In genomic region chr5:139178948-139179347, GRCh38 we compare ENCODE assay signal across 1 cellular context.
A peak's percentile ranks its signal among the peaks of the same experiment; 100 is the strongest.
TF ChIP-seq lines count a peak whose summit lies in the region.

No MANE protein-coding gene starts in this region.

TF ChIP-seq in HEK293, 187 proteins besides CTCF, POLR2A, EP300 and RAD21 (continued from another document):
- TF ChIP-seq ZBTB49 (tag by site-specific recombination; IDR thresholded peaks at IDR 0.05; ENCODE audit: low read depth) (no peak), ZNF112 (tag by site-specific recombination; IDR thresholded peaks at IDR 0.05) (no peak), ZSCAN30 (tag by site-specific recombination; IDR thresholded peaks at IDR 0.05) (0 out of 2 replicates have a peak, but pooled peaks have one; percentile 21), TRIM28 (IDR thresholded peaks at IDR 0.05; ENCODE audit: borderline replicate concordance, low read length) (no peak), ZBTB44 (tag by site-specific recombination; IDR thresholded peaks at IDR 0.05) (peak; percentile 3; the same call in 1 of the 2 replicates), ZNF677 (tag by site-specific recombination; IDR thresholded peaks at IDR 0.05) (no peak), ZNF629 (tag by site-specific recombination; IDR thresholded peaks at IDR 0.05) (0 out of 2 replicates have a peak, but pooled peaks have one; percentile 20), ZNF266 (tag by site-specific recombination; IDR thresholded peaks at IDR 0.05; ENCODE audit: low read depth) (no peak), SETDB1 (IDR thresholded peaks at IDR 0.05; ENCODE audit: insufficient read length, low read length) (no peak), ZNF571 (tag by site-specific recombination; IDR thresholded peaks at IDR 0.05) (no peak), ZNF585B (tag by site-specific recombination; IDR thresholded peaks at IDR 0.05) (no peak), ZNF747 (tag by site-specific recombination; IDR thresholded peaks at IDR 0.05) (no peak), SP3 (tag by site-specific recombination; IDR thresholded peaks at IDR 0.05) (no peak), GFI1B (tag by site-specific recombination; IDR thresholded peaks at IDR 0.05) (no peak), ZNF335 (tag by site-specific recombination; conservative IDR thresholded peaks at IDR 0.05) (peak; percentile 68), ZNF155 (tag by site-specific recombination; IDR thresholded peaks at IDR 0.05) (no peak), ZNF510 (tag by site-specific recombination; IDR thresholded peaks at IDR 0.05; ENCODE audit: insufficient replicate concordance) (no peak), ZBTB26 (tag by site-specific recombination; optimal IDR thresholded peaks at IDR 0.05) (no peak), ZNF175 (tag by site-specific recombination; IDR thresholded peaks at IDR 0.05) (no peak)
